23 cellular contexts compared by ENCODE assay signal in the genomic region with DNA sequence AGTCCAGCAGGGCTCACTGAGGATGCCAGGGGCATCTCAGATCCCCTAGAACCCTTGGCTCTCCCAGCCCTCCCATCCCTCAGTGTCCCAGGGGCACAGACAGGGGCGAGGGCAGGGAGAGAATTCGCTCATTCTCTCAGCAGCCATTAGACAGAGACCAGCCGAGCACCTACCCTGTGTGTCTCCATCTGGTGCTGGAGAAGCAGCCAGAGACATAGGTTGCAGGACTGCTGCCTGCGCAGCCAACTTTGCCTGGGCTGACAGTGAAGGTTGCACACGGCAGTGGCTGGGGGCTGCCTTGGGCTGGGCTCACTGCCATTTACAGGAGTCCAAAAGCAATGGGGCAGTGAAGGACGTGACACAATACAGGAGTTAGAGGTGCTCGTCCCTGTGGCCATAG.
"Had no signal": no experiment of that assay in that cellular context is flagged by ENCODE, and none has a peak within 500 bp of the region (broad histone marks: within the 10 kb centered on the region; RNA-seq: fewer than 3 reads in every experiment).

No MANE protein-coding gene starts in this region.

- H3K4me1 Mint-ChIP-seq: mesothelial cell of epicardium; naive B cell; stimulated activated effector memory CD8-positive, alpha-beta T cell treated with anti-CD3 and anti-CD28 coated beads, Interleukin-12 subunit alpha, Interleukin-12 subunit beta, amount 100 ng/mL, for 72 hours had no signal

- H3K36me3 Mint-ChIP-seq: mesothelial cell of epicardium; natural killer cell treated with Interleukin-12 subunit alpha and Interleukin-12 subunit beta and Interleukin-15 and Interleukin-18, amount 100 ng/mL, for 72 hours; neural progenitor cell; stimulated activated effector memory CD8-positive, alpha-beta T cell treated with anti-CD3 and anti-CD28 coated beads, Interleukin-12 subunit alpha, Interleukin-12 subunit beta, amount 100 ng/mL, for 72 hours had no signal

- H3K27ac Mint-ChIP-seq: mesothelial cell of epicardium; naive B cell; natural killer cell treated with Interleukin-12 subunit alpha and Interleukin-12 subunit beta and Interleukin-15 and Interleukin-18, amount 100 ng/mL, for 72 hours; neural progenitor cell; stimulated activated effector memory CD8-positive, alpha-beta T cell treated with anti-CD3 and anti-CD28 coated beads, Interleukin-12 subunit alpha, Interleukin-12 subunit beta, amount 100 ng/mL, for 72 hours had no signal

- ATAC-seq: esophagus mucosa; gastroesophageal sphincter; heart left ventricle; left lung; mucosa of descending colon; psoas muscle; right cardiac atrium; stimulated activated effector memory CD8-positive, alpha-beta T cell treated with anti-CD3 and anti-CD28 coated beads, Interleukin-12 subunit alpha, Interleukin-12 subunit beta, amount 100 ng/mL, for 72 hours; upper lobe of right lung had no signal

- DNase-seq: effector CD4-positive, alpha-beta T cell; foreskin fibroblast; heart left ventricle; kidney; mesenchymal stem cell; mucosa of descending colon; naive B cell; nucleus accumbens; ovary; psoas muscle; right cardiac atrium; sigmoid colon; stimulated activated CD4-positive, alpha-beta T cell treated with anti-CD3 and anti-CD28 coated beads, Interleukin-2, amount 100 ng/mL, for 24 hours; stimulated activated CD4-positive, alpha-beta T cell treated with anti-CD3 and anti-CD28 coated beads, Interleukin-4, amount 100 ng/mL, for 24 hours; stimulated activated naive CD4-positive, alpha-beta T cell treated with Interleukin-2 at 50 U/mL for 16 hours; upper lobe of right lung had no signal

- H3K4me3 Mint-ChIP-seq: mesothelial cell of epicardium; naive B cell; natural killer cell treated with Interleukin-12 subunit alpha and Interleukin-12 subunit beta and Interleukin-15 and Interleukin-18, amount 100 ng/mL, for 72 hours; neural progenitor cell; stimulated activated effector memory CD8-positive, alpha-beta T cell treated with anti-CD3 and anti-CD28 coated beads, Interleukin-12 subunit alpha, Interleukin-12 subunit beta, amount 100 ng/mL, for 72 hours had no signal

- H3K9me3 Mint-ChIP-seq: natural killer cell treated with Interleukin-12 subunit alpha and Interleukin-12 subunit beta and Interleukin-15 and Interleukin-18, amount 100 ng/mL, for 72 hours had no signal
